ENCODE assay signal across 1 cellular context in the genomic region with DNA sequence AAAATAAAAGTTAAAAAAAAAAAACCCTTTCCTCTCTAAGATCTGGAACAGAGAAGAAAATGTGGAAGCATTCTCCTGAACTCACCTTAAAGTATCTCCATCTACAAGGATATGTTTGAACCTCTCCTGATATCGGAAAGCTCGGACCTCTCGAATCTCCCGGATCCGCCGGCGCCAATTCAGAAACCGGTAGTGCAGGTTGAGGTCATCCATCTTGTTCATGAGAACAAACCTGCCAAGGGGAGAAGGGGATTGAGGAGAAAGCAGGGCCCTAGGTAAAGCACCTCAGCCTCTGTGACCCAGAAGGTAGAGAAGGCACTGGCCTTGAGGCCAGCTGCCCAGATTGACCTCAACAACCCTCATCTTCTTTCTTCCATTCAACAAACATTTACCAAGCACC.
TF ChIP-seq lines count a peak whose summit lies in the region.

No MANE protein-coding gene starts in this region.

TF ChIP-seq in IMR-90, 13 proteins besides CTCF, POLR2A, EP300 and RAD21:
- no peak for TF ChIP-seq FOS (IDR thresholded peaks at IDR 0.05; ENCODE audit: low read depth, low read length)
- TF ChIP-seq MXI1 (IDR thresholded peaks at IDR 0.05; ENCODE audit: borderline replicate concordance, low read depth, low read length): no peak
- no peak for TF ChIP-seq SMC3 (IDR thresholded peaks at IDR 0.05; ENCODE audit: low read depth, low read length)
- TF ChIP-seq BHLHE40 (IDR thresholded peaks at IDR 0.05; ENCODE audit: low read depth, low read length): no peak
- TF ChIP-seq RFX5 (IDR thresholded peaks at IDR 0.05; ENCODE audit: low read depth, low read length): no peak
TF ChIP-seq in IMR-90: peak in this region for 0.
